Comparison of ENCODE assay signal across 13 cellular contexts in genomic region chr1:98210064-98210463, GRCh38.
DNase-seq lines count a peak whose midpoint lies in the region; ATAC-seq, FAIRE-seq and TF ChIP-seq lines count a peak whose summit lies in the region.
"Had no signal": no experiment of that assay in that cellular context is flagged by ENCODE, and none has a peak within 500 bp of the region (broad histone marks: within the 10 kb centered on the region; RNA-seq: fewer than 3 reads in every experiment).

No MANE protein-coding gene starts in this region.

- H2AFZ ChIP-seq in HepG2 (ENCODE audit: low read length) (no peak overlapping the region), hepatocyte (no peak overlapping the region)

- no peak overlapping the region for H3K9ac ChIP-seq in HepG2 (ENCODE audit: insufficient read depth, low read depth, low read length)

- H3K27me3 ChIP-seq in HepG2 (ENCODE audit: control insufficient read depth in 1 of 2, insufficient read depth in 2 of 2, low read length in 2 of 2): no peaks in the 10 kb centered on the region
- H3K27me3 ChIP-seq in right lobe of liver: no peaks in the 10 kb centered on the region
- H3K27me3 ChIP-seq in hepatocyte: no peaks in the 10 kb centered on the region

- TF ChIP-seq POLR2A in HepG2 (IDR thresholded peaks at IDR 0.05; ENCODE audit: insufficient read depth in 1 of 2, low read depth in 2 of 2, low read length in 2 of 2) (no peak), right lobe of liver (IDR thresholded peaks at IDR 0.05) (no peak)

- H3K4me3 ChIP-seq in HepG2 (replicated peaks in 1 of 3; ENCODE audit: insufficient read depth in 1 of 3, low read depth in 2 of 3, low read length in 3 of 3): no peak overlapping the region
- no peak overlapping the region for H3K4me3 ChIP-seq in right lobe of liver
- peak overlapping the region; percentile 39 for H3K4me3 ChIP-seq in WI38 (ENCODE audit: low read depth, low read length)
- H3K4me3 ChIP-seq in hepatocyte: no peak overlapping the region
- H3K4me3 ChIP-seq: coronary artery had no signal

- POLR2A ChIA-PET in HepG2 (lab: Yijun Ruan, JAX): no interaction called here

- no peak overlapping the region for H3K27ac ChIP-seq in HepG2 (ENCODE audit: extremely low read length, insufficient read depth, low read length)
- H3K27ac ChIP-seq in right lobe of liver: no peak overlapping the region
- no peak overlapping the region for H3K27ac ChIP-seq in hepatocyte
- H3K27ac ChIP-seq in substantia nigra (ENCODE audit: low read depth, low read length, poor library complexity, severe bottlenecking): no peak overlapping the region
- H3K27ac ChIP-seq: coronary artery had no signal

- peak; percentile 57 for ATAC-seq in HepG2
- no peak for ATAC-seq in right lobe of liver
- no peak for ATAC-seq in GM19351 (IDR thresholded peaks at IDR 0.05; ENCODE audit: unreplicated experiment)
- ATAC-seq: natural killer cell had no signal

- H4K20me1 ChIP-seq in HepG2 (ENCODE audit: insufficient read depth, low read length) (no peaks in the 10 kb centered on the region), hepatocyte (ENCODE audit: insufficient read depth, poor library complexity, severe bottlenecking) (no peaks in the 10 kb centered on the region)

- TF ChIP-seq CTCF in HepG2 (CRISPR knock-in tag; IDR thresholded peaks at IDR 0.05): no peak
- no peak for TF ChIP-seq CTCF in right lobe of liver (IDR thresholded peaks at IDR 0.05)
- no peak for TF ChIP-seq CTCF in WI38 (IDR thresholded peaks at IDR 0.05; ENCODE audit: low read depth, low read length)
- no peak for TF ChIP-seq CTCF in hepatocyte (IDR thresholded peaks at IDR 0.05; ENCODE audit: poor library complexity)

- DNase-seq in HepG2 (ENCODE audit: low spot score) (peak; percentile 13), right lobe of liver (no peak), hepatocyte (ENCODE audit: low spot score) (no peak), urothelium cell line (ENCODE audit: low spot score) (peak; percentile 62), substantia nigra (lab: John Stamatoyannopoulos, UW) (no peak)
- DNase-seq in stimulated activated CD4-positive, alpha-beta T cell treated with anti-CD3 and anti-CD28 coated beads, Interleukin-4, amount 100 ng/mL, for 4 hours: no peak
- DNase-seq: 8988T, natural killer cell, NCI-H2107 had no signal

- intact Hi-C loops in HepG2 (cut with micrococcal nuclease; ENCODE audit: unreplicated experiment): no loop called here
- intact Hi-C loops in right lobe of liver (cut with DNase I): no loop called here

- H3K4me1 ChIP-seq in HepG2 (ENCODE audit: insufficient read depth, low read length) (no peaks in the 10 kb centered on the region), right lobe of liver (no peaks in the 10 kb centered on the region), hepatocyte (ENCODE audit: insufficient read depth) (no peaks in the 10 kb centered on the region)

- CTCF ChIA-PET in HepG2 (lab: Yijun Ruan, JAX; ENCODE audit: low intra/inter-chr PET ratio, low total read pairs): no interaction called here

- H3K9me3 ChIP-seq in HepG2 (ENCODE audit: low read length) (no peaks in the 10 kb centered on the region), right lobe of liver (no peaks in the 10 kb centered on the region), hepatocyte (ENCODE audit: low read depth) (no peaks in the 10 kb centered on the region)

- H3K36me3 ChIP-seq in HepG2 (replicated peaks in 1 of 2; ENCODE audit: control insufficient read depth in 1 of 2, insufficient read depth in 2 of 2, low read length in 2 of 2) (no peaks in the 10 kb centered on the region), right lobe of liver (no peaks in the 10 kb centered on the region), hepatocyte (replicated peaks; ENCODE audit: insufficient read depth, low read depth) (no peaks in the 10 kb centered on the region)

- no peak for FAIRE-seq in HepG2 (lab: Jason Lieb, UNC)
- no peak for FAIRE-seq in urothelium cell line (lab: Jason Lieb, UNC)
- FAIRE-seq: GM19239 had no signal

- TF ChIP-seq EP300 in HepG2 (IDR thresholded peaks at IDR 0.05; ENCODE audit: low read depth in 2 of 2, low read length in 2 of 2) (no peak), HepG2 (CRISPR knock-in tag; IDR thresholded peaks at IDR 0.05; ENCODE audit: borderline replicate concordance) (no peak)

- H3K79me2 ChIP-seq in HepG2 (ENCODE audit: insufficient read depth, low read length) (no peaks in the 10 kb centered on the region), hepatocyte (no peaks in the 10 kb centered on the region)

- H3K9me2 ChIP-seq in hepatocyte (replicated peaks; ENCODE audit: insufficient read depth): no peaks in the 10 kb centered on the region

- WGBS in HepG2 (ENCODE audit: low lambda C conversion rate): 6% methylated on average over 7 of the region's 7 CpGs
- WGBS in right lobe of liver (ENCODE audit: insufficient coverage, low coverage, low lambda C conversion rate, missing lambda C conversion rate): 38% methylated on average over 7 of the region's 7 CpGs
- WGBS in hepatocyte (ENCODE audit: low lambda C conversion rate, missing lambda C conversion rate): 40% methylated on average over 7 of the region's 7 CpGs

- TF ChIP-seq RAD21 in HepG2 (CRISPR knock-in tag; IDR thresholded peaks at IDR 0.05): no peak

- no peak overlapping the region for H3K4me2 ChIP-seq in HepG2 (ENCODE audit: low read depth, low read length)
- peak overlapping the region; percentile 46 for H3K4me2 ChIP-seq in hepatocyte

- BruUV-seq in HepG2 (replicated peaks; lab: Mats Ljungman, UMichigan): no TSS peak

- in situ Hi-C loops in HepG2 (cut with HindIII; ENCODE audit: extremely low pct_ligation_motif_present, low pct_unique_long_range_greater_than_20kb): no loop called here

TF ChIP-seq in HepG2, 621 proteins besides CTCF, POLR2A, EP300 and RAD21:
- TF ChIP-seq KLF6 (CRISPR knock-in tag; IDR thresholded peaks at IDR 0.05) (no peak), ZFY (CRISPR knock-in tag; IDR thresholded peaks at IDR 0.05) (no peak), TEAD3 (CRISPR knock-in tag; optimal IDR thresholded peaks at IDR 0.05; ENCODE audit: borderline replicate concordance) (peak; percentile 46), ARID3A (IDR thresholded peaks at IDR 0.05; ENCODE audit: low read depth, low read length) (0 out of 2 replicates have a peak, but pooled peaks have one; percentile 13)

Comparison
In these comparisons a context has a peak if more than half of its experiments do, and no peak if none do; other contexts are left out.
1. DNase-seq: peak in HepG2 (single experiment) and urothelium cell line (single experiment); none in right lobe of liver (0 of 3), hepatocyte (single experiment), substantia nigra (0 of 49) and stimulated activated CD4-positive, alpha-beta T cell treated with anti-CD3 and anti-CD28 coated beads, Interleukin-4, amount 100 ng/mL, for 4 hours (0 of 2).